ENCODE assay signal across 19 cellular contexts in the genomic region with DNA sequence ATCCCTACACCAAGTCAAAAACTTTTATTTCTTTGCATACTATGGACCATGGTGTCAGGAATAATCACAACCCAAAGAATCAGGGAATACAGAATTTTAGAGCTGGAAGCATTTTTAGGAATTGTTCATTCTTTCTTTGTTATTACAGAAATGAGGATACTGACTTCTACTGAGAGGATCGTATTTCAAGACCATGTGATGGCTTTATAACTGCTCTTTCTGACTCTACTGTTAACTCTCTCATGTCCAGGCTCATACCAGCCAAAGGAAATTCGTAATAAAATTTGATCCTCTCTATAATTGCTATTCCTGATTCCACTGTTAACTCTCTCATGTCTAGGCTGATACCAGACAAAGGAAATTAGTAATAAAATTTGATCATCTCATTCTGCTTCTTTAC.
A peak's percentile ranks its signal among the peaks of the same experiment; 100 is the strongest.
DNase-seq lines count a peak whose midpoint lies in the region; ATAC-seq and TF ChIP-seq lines count a peak whose summit lies in the region.
"Had no signal": no experiment of that assay in that cellular context is flagged by ENCODE, and none has a peak within 500 bp of the region (broad histone marks: within the 10 kb centered on the region; RNA-seq: fewer than 3 reads in every experiment).

No MANE protein-coding gene starts in this region.

- no peak overlapping the region for H2BK15ac ChIP-seq in IMR-90 (ENCODE audit: low read depth, low read length)

- H4K20me1 ChIP-seq in SK-N-SH (ENCODE audit: insufficient read depth) (no peaks in the 10 kb centered on the region), IMR-90 (ENCODE audit: insufficient read depth, low read length) (no peaks in the 10 kb centered on the region)

- no peak overlapping the region for H2AK9ac ChIP-seq in IMR-90 (replicated peaks; ENCODE audit: low read depth, low read length, poor library complexity)

- in situ Hi-C loops in IMR-90 (cut with MboI; ENCODE audit: low sequenced_read_pairs) = no loop called here

- DNase-seq in SK-N-SH (no peak), IMR-90 (peak; percentile 12), adipocyte (ENCODE audit: low read depth) (peak; percentile 16), OCI-M2 (lab: John Stamatoyannopoulos, UW; ENCODE audit: unreplicated experiment) (no peak), RWPE1 (ENCODE audit: low spot score) (no peak), COLO668 (lab: John Stamatoyannopoulos, UW; ENCODE audit: unreplicated experiment) (no peak)
- DNase-seq: 8988T; BE2C; C1 segment of cervical spinal cord; CD4-positive, alpha-beta T cell; DMS79 treated with DMSO at 0.1 percent for 48 hours; GF-D8; GOT3; H7 had no signal

- TF ChIP-seq RAD21 in SK-N-SH (IDR thresholded peaks at IDR 0.05; ENCODE audit: low read length) (no peak), IMR-90 (IDR thresholded peaks at IDR 0.05; ENCODE audit: low read length) (no peak)

- no peak overlapping the region for H4K8ac ChIP-seq in IMR-90 (ENCODE audit: low read depth in 2 of 2, low read length in 2 of 2)

- H3K9me1 ChIP-seq in IMR-90 (ENCODE audit: insufficient read depth, low read length) = no peaks in the 10 kb centered on the region

- ATAC-seq in SK-N-SH treated with all-trans-retinoic acid at 6 μM for 48 hours (no peak), IMR-90 (ENCODE audit: low read depth) (peak; percentile 69)
- ATAC-seq: GM12878, K562 had no signal

- H3K18ac ChIP-seq in IMR-90 (ENCODE audit: low read depth, low read length) = no peak overlapping the region

- H3K14ac ChIP-seq in IMR-90 (replicated peaks; ENCODE audit: low read depth, low read length) = no peak overlapping the region

- H3K4me1 ChIP-seq in SK-N-SH (ENCODE audit: control insufficient read depth in 1 of 2, insufficient read depth in 2 of 2, low read depth in 1 of 2, low read length in 1 of 2) (no peaks in the 10 kb centered on the region), IMR-90 (ENCODE audit: control insufficient read depth, insufficient read depth, low read length) (no peaks in the 10 kb centered on the region), adipocyte (ENCODE audit: control insufficient read depth, insufficient read depth, low read length) (peaks cover 3% of the 10 kb centered on the region), skeletal muscle satellite cell (ENCODE audit: control insufficient read depth, insufficient read depth, low read length) (peaks cover 17% of the 10 kb centered on the region)
- H3K4me1 ChIP-seq: BE2C had no signal

- no peak overlapping the region for H3K27ac ChIP-seq in SK-N-SH (ENCODE audit: low read depth in 2 of 2, low read length in 1 of 2)
- no peak overlapping the region for H3K27ac ChIP-seq in IMR-90 (ENCODE audit: insufficient read depth, low read length)
- H3K27ac ChIP-seq in RWPE1 = no peak overlapping the region
- H3K27ac ChIP-seq: HL-60 had no signal

- H3K9ac ChIP-seq in SK-N-SH = no peak overlapping the region
- no peak overlapping the region for H3K9ac ChIP-seq in IMR-90 (ENCODE audit: low read depth, low read length)
- no peak overlapping the region for H3K9ac ChIP-seq in adipocyte (ENCODE audit: low read length)
- no peak overlapping the region for H3K9ac ChIP-seq in skeletal muscle satellite cell (ENCODE audit: low read depth, low read length)

- TF ChIP-seq EP300 in SK-N-SH (IDR thresholded peaks at IDR 0.05; ENCODE audit: borderline replicate concordance in 1 of 2, low read depth in 1 of 2, low read length in 1 of 2) = no peak

- no peaks in the 10 kb centered on the region for H3K79me2 ChIP-seq in SK-N-SH (ENCODE audit: insufficient read depth)

- H2AFZ ChIP-seq in SK-N-SH (ENCODE audit: low read depth) (no peak overlapping the region), IMR-90 (replicated peaks; ENCODE audit: low read length, poor library complexity) (no peak overlapping the region)

- H3K9me3 ChIP-seq in SK-N-SH = peaks cover 3% of the 10 kb centered on the region; the same call in 1 of the 2 replicates
- H3K9me3 ChIP-seq in IMR-90 (ENCODE audit: control insufficient read depth, insufficient read depth, low read length) = no peaks in the 10 kb centered on the region
- H3K9me3 ChIP-seq in adipocyte (ENCODE audit: control insufficient read depth, low read length) = peaks cover 8% of the 10 kb centered on the region
- no peaks in the 10 kb centered on the region for H3K9me3 ChIP-seq in skeletal muscle satellite cell (replicated peaks; ENCODE audit: low read length)
- H3K9me3 ChIP-seq: BE2C had no signal

- WGBS in SK-N-SH (ENCODE audit: low lambda C conversion rate) = 70% methylated on average over 2 of the region's 2 CpGs
- no CpG with 5 or more reads among the region's 2 CpGs for WGBS in IMR-90 (ENCODE audit: extremely low coverage in 2 of 2, insufficient read length in 1 of 2), 2 experiments

- no peak overlapping the region for H2BK5ac ChIP-seq in IMR-90 (ENCODE audit: low read depth, low read length, poor library complexity, severe bottlenecking)

- H2BK120ac ChIP-seq in IMR-90 (ENCODE audit: low read depth, low read length) = no peak overlapping the region

- H3K4me3 ChIP-seq in SK-N-SH (ENCODE audit: low read depth in 2 of 2, low read length in 1 of 2) (no peak overlapping the region), IMR-90 (ENCODE audit: insufficient read depth, low read depth, low read length) (no peak overlapping the region), adipocyte (ENCODE audit: low read length) (no peak overlapping the region), skeletal muscle satellite cell (ENCODE audit: low read length) (no peak overlapping the region)
- H3K4me3 ChIP-seq: GM12878, K562 had no signal

- H3K23ac ChIP-seq in IMR-90 (ENCODE audit: low read depth, low read length) = no peak overlapping the region

- H3K9me2 ChIP-seq in SK-N-SH = no peaks in the 10 kb centered on the region

- CTCF ChIA-PET in SK-N-SH (lab: Yijun Ruan, JAX) = interaction anchor here (0.8 to 1.8 kb wide), 5 partner anchors 8 to 108 kb away, joined by 3 to 6 read pairs (median 4); no protein-coding TSS in a partner anchor
- CTCF ChIA-PET in IMR-90 (lab: Yijun Ruan, JAX) = no interaction called here
- CTCF ChIA-PET in RWPE1 (lab: Yijun Ruan, JAX) = no interaction called here

- H3K4me2 ChIP-seq in SK-N-SH (no peak overlapping the region), IMR-90 (ENCODE audit: low read depth, low read length) (peak overlapping the region; percentile 41; the same call in 1 of the 2 replicates), skeletal muscle satellite cell (ENCODE audit: low read length) (peak overlapping the region; percentile 22)

- no peak overlapping the region for H4K91ac ChIP-seq in IMR-90 (ENCODE audit: insufficient read depth, low read depth, low read length)

- BruUV-seq in IMR-90 (replicated peaks; lab: Mats Ljungman, UMichigan) = no TSS peak

- H2BK20ac ChIP-seq in IMR-90 (ENCODE audit: low read depth, low read length) = no peak overlapping the region

- H3K36me3 ChIP-seq in SK-N-SH (replicated peaks in 1 of 2; ENCODE audit: control insufficient read depth in 1 of 2, insufficient read depth in 2 of 2, low read length in 1 of 2) = no peaks in the 10 kb centered on the region
- H3K36me3 ChIP-seq in IMR-90 (ENCODE audit: control insufficient read depth, insufficient read depth, low read length) = no peaks in the 10 kb centered on the region
- H3K36me3 ChIP-seq in adipocyte (ENCODE audit: control insufficient read depth, insufficient read depth, low read length, severe bottlenecking) = no peaks in the 10 kb centered on the region
- no peaks in the 10 kb centered on the region for H3K36me3 ChIP-seq in skeletal muscle satellite cell (ENCODE audit: insufficient read depth, low read length)
- H3K36me3 ChIP-seq: BE2C had no signal

- TF ChIP-seq CTCF in SK-N-SH (IDR thresholded peaks at IDR 0.05) (no peak), IMR-90 (conservative IDR thresholded peaks at IDR 0.05; ENCODE audit: low read depth, low read length) (no peak), RWPE1 (conservative IDR thresholded peaks at IDR 0.05; ENCODE audit: low read depth) (no peak)

- no peak overlapping the region for H3K4ac ChIP-seq in IMR-90 (ENCODE audit: low read depth, low read length)

- dilution Hi-C loops in IMR-90 (cut with HindIII; ENCODE audit: low sequenced_read_pairs, unreplicated experiment) = no loop called here

- POLR2A ChIA-PET in SK-N-SH (lab: Yijun Ruan, JAX) = no interaction called here
- POLR2A ChIA-PET in IMR-90 (lab: Charles Lee; ENCODE audit: unreplicated experiment) = no interaction called here
- POLR2A ChIA-PET in RWPE1 (lab: Yijun Ruan, JAX; ENCODE audit: low non-redundant PET) = no interaction called here

- no peak overlapping the region for H4K5ac ChIP-seq in IMR-90 (ENCODE audit: low read depth, low read length)

- H2AK5ac ChIP-seq in IMR-90 (ENCODE audit: low read depth, low read length) = no peak overlapping the region

- H3K27me3 ChIP-seq in SK-N-SH (ENCODE audit: insufficient read depth) (no peaks in the 10 kb centered on the region), IMR-90 (ENCODE audit: control insufficient read depth, insufficient read depth, low read length) (no peaks in the 10 kb centered on the region), adipocyte (replicated peaks; ENCODE audit: control insufficient read depth, insufficient read depth, low read length) (no peaks in the 10 kb centered on the region), skeletal muscle satellite cell (ENCODE audit: control insufficient read depth, insufficient read depth, low read length) (no peaks in the 10 kb centered on the region)
- H3K27me3 ChIP-seq: BE2C had no signal

- H3F3A ChIP-seq in SK-N-SH (replicated peaks; ENCODE audit: insufficient read depth) = peaks cover 9% of the 10 kb centered on the region

- no peaks in the 10 kb centered on the region for H3K79me1 ChIP-seq in IMR-90 (ENCODE audit: low read depth in 1 of 2, low read length in 2 of 2)

- TF ChIP-seq POLR2A in IMR-90 (IDR thresholded peaks at IDR 0.05; ENCODE audit: low read depth, low read length) = no peak

- no peak overlapping the region for H3K56ac ChIP-seq in IMR-90 (ENCODE audit: extremely low read depth, insufficient read depth, low read length)

- intact Hi-C loops in IMR-90 (cut with micrococcal nuclease) = no loop called here

TF ChIP-seq in SK-N-SH, 30 proteins besides CTCF, POLR2A, EP300 and RAD21 (continues in another document):
- no peak for TF ChIP-seq RXRA (IDR thresholded peaks at IDR 0.05; ENCODE audit: borderline replicate concordance, low read depth)

TF ChIP-seq in SK-N-SH treated with all-trans-retinoic acid at 6 μM for 48 hours, 23 proteins besides CTCF, POLR2A, EP300 and RAD21 (continues in another document):
- TF ChIP-seq BACH2 (CRISPR knock-in tag; IDR thresholded peaks at IDR 0.05; ENCODE audit: borderline replicate concordance) (no peak), PPARA (CRISPR knock-in tag; IDR thresholded peaks at IDR 0.05; ENCODE audit: borderline replicate concordance) (no peak), GLIS3 (CRISPR knock-in tag; IDR thresholded peaks at IDR 0.05) (no peak)

TF ChIP-seq in IMR-90, 13 proteins besides CTCF, POLR2A, EP300 and RAD21 (continues in another document):
- no peak for TF ChIP-seq MAFK (IDR thresholded peaks at IDR 0.05; ENCODE audit: low read depth, low read length)

Comparison
In these comparisons a context has a peak if more than half of its experiments do, and no peak if none do; other contexts are left out.
1. DNase-seq: peak in IMR-90 (single experiment) and adipocyte (single experiment); none in SK-N-SH (single experiment), OCI-M2 (single experiment), RWPE1 (single experiment) and COLO668 (single experiment).